13 cellular contexts compared by ENCODE assay signal in the genomic region with DNA sequence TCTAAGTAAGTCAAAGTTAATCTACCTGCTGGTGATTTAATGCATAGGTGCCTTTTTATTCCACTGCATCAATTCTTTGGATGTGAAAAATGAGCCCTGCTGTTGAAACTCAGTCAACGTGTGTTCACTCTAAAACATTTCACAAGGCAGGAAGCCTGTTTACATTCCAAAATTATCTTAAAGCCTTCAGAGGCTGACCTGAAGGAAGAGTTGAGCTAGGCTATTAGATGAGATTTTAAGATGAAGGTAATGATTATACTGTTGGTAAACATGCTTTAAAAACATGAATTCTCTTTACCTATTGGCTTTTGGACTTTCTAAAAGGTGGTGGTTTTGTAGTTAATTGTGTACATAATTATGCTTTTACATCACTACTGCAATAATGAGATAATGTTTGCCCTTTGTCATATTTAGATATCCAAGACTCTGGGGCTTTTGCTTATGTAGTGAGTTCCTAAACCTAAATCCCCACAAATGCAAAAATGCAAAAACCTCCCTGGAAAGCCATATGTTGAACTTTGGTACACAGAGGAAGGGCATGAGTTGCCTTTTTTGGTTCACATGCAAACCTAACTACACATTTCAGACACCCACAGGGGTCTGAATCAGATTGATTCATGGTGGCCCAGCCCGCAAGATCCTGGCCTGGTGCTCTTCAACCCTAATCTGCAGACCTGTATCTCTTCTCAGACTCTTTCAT.
A peak's percentile ranks its signal among the peaks of the same experiment; 100 is the strongest.
DNase-seq lines count a peak whose midpoint lies in the region; ATAC-seq and TF ChIP-seq lines count a peak whose summit lies in the region.
"Had no signal": no experiment of that assay in that cellular context is flagged by ENCODE, and none has a peak within 500 bp of the region (broad histone marks: within the 10 kb centered on the region; RNA-seq: fewer than 3 reads in every experiment).

No MANE protein-coding gene starts in this region.

- H3K14ac ChIP-seq in trophoblast cell (ENCODE audit: low read length) = peak overlapping the region; percentile 28

- peak overlapping the region; percentile 12 for H3K4me3 Mint-ChIP-seq in Caco-2 (ENCODE audit: unreplicated experiment)
- H3K4me3 Mint-ChIP-seq: CD14-positive monocyte; CD8-positive, alpha-beta memory T cell; H9 had no signal

- H3K27me3 ChIP-seq in AG04450 (ENCODE audit: control insufficient read depth, insufficient read depth, low read length) (no peaks in the 10 kb centered on the region), Caco-2 (replicated peaks; ENCODE audit: control insufficient read depth, insufficient read depth, low read length) (no peaks in the 10 kb centered on the region), trophoblast cell (ENCODE audit: insufficient read depth, low read length) (no peaks in the 10 kb centered on the region)

- H3K4me2 ChIP-seq in trophoblast cell (ENCODE audit: low read length) = no peak overlapping the region
- H3K4me2 ChIP-seq: A549 had no signal

- no peak overlapping the region for H3K23ac ChIP-seq in trophoblast cell (ENCODE audit: low read length)

- H3K4me1 ChIP-seq in Caco-2 = peaks cover 23% of the 10 kb centered on the region
- peaks cover 0 to 3% of the 10 kb centered on the region in 2 experiments for H3K4me1 ChIP-seq in trophoblast cell (ENCODE audit: control insufficient read depth in 1 of 2, insufficient read depth in 2 of 2, low read length in 2 of 2)

- CTCF ChIA-PET in AG04450 (lab: Charles Lee) (no interaction called here), Caco-2 (lab: Charles Lee) (no interaction called here)

- peaks cover 36% of the 10 kb centered on the region for H3K4me1 Mint-ChIP-seq in Caco-2 (ENCODE audit: low read depth, unreplicated experiment)
- H3K4me1 Mint-ChIP-seq: H9 had no signal

- H2AK5ac ChIP-seq in trophoblast cell (ENCODE audit: low read length) = no peak overlapping the region

- no peaks in the 10 kb centered on the region for H3K9me3 Mint-ChIP-seq in Caco-2 (ENCODE audit: unreplicated experiment)
- H3K9me3 Mint-ChIP-seq: CD14-positive monocyte; CD8-positive, alpha-beta memory T cell; H9 had no signal

- no TSS peak for BruUV-seq in Caco-2 (replicated peaks; lab: Mats Ljungman, UMichigan)

- H3K79me2 ChIP-seq in trophoblast cell (ENCODE audit: control insufficient read depth, insufficient read depth, low read length, poor library complexity) = no peaks in the 10 kb centered on the region

- H4K12ac ChIP-seq in trophoblast cell (ENCODE audit: low read depth, low read length) = peak overlapping the region; percentile 38

- H3K4ac ChIP-seq in trophoblast cell (ENCODE audit: low read depth, low read length) = no peak overlapping the region

- H3K36me3 Mint-ChIP-seq in Caco-2 (ENCODE audit: insufficient read depth, unreplicated experiment) = peaks cover 51% of the 10 kb centered on the region

- 0 out of 2 replicates have a peak, but pooled peaks cover 2% of the 10 kb centered on the region for H3K9me3 ChIP-seq in AG04450 (ENCODE audit: control insufficient read depth, insufficient read depth, low read length)
- no peaks in the 10 kb centered on the region for H3K9me3 ChIP-seq in Caco-2
- H3K9me3 ChIP-seq in trophoblast cell (ENCODE audit: insufficient read depth, low read depth, low read length) = no peaks in the 10 kb centered on the region
- H3K9me3 ChIP-seq: A549 had no signal

- no peak overlapping the region for H3K18ac ChIP-seq in trophoblast cell (ENCODE audit: low read length)

- H2BK12ac ChIP-seq in trophoblast cell (ENCODE audit: low read length) = peak overlapping the region; percentile 53

- H3K27me3 Mint-ChIP-seq in Caco-2 (ENCODE audit: insufficient read depth, unreplicated experiment) = no peaks in the 10 kb centered on the region
- H3K27me3 Mint-ChIP-seq: CD8-positive, alpha-beta memory T cell had no signal

- H3K4me3 ChIP-seq in AG04450 (ENCODE audit: low read depth, low read length) (no peak overlapping the region), Caco-2 (ENCODE audit: low read depth, low read length) (no peak overlapping the region), trophoblast cell (ENCODE audit: low read depth, low read length) (no peak overlapping the region)
- H3K4me3 ChIP-seq: A549, GM12878 had no signal

- H2BK5ac ChIP-seq in trophoblast cell (ENCODE audit: low read depth, low read length, poor library complexity) = peak overlapping the region; percentile 37

- H3K27ac ChIP-seq in AG04450 (ENCODE audit: low read depth, low read length) (peak overlapping the region; percentile 43), trophoblast cell (ENCODE audit: low read depth, low read length) (peak overlapping the region; percentile 63)
- H3K27ac ChIP-seq: A549 had no signal

- H4K8ac ChIP-seq in trophoblast cell (ENCODE audit: low read depth, low read length) = no peak overlapping the region

- peaks cover 3% of the 10 kb centered on the region for H3K79me1 ChIP-seq in trophoblast cell (ENCODE audit: low read length)

- intact Hi-C loops in Caco-2 (cut with micrococcal nuclease; ENCODE audit: unreplicated experiment) = loop anchor here (1.0 kb wide), 1 partner anchor 11 kb away; no protein-coding TSS in a partner anchor

- ATAC-seq in HG03196 (IDR thresholded peaks at IDR 0.05; ENCODE audit: unreplicated experiment) (no peak), GM19455 (IDR thresholded peaks at IDR 0.05; ENCODE audit: unreplicated experiment) (no peak)
- ATAC-seq: A549, GM12878 had no signal

- no peak overlapping the region for H2BK120ac ChIP-seq in trophoblast cell (ENCODE audit: insufficient read depth, low read length, poor library complexity)

- DNase-seq in AG04450 (ENCODE audit: low read depth, low spot score) (no peak), Caco-2 (no peak), amniotic epithelial cell (ENCODE audit: low read depth) (peak; percentile 58), trophoblast cell (peak in 1 of 2 donors; percentile 55)
- DNase-seq: CD8-positive, alpha-beta memory T cell; DMS79; GOT3; H9 had no signal

- peak overlapping the region; percentile 4 for H4K91ac ChIP-seq in trophoblast cell (ENCODE audit: low read depth, low read length)

- no CpG with 5 or more reads among the region's 2 CpGs for WGBS in trophoblast cell (ENCODE audit: extremely low coverage, insufficient coverage, insufficient read length)

- H3K9ac ChIP-seq in trophoblast cell (ENCODE audit: low read length) = no peak overlapping the region

- TF ChIP-seq CTCF in AG04450 (IDR thresholded peaks at IDR 0.05; ENCODE audit: low read depth, low read length) = no peak
- no peak for TF ChIP-seq CTCF in Caco-2 (IDR thresholded peaks at IDR 0.05; ENCODE audit: insufficient read depth in 1 of 2, low read depth in 1 of 2, low read length in 1 of 2, severe bottlenecking in 1 of 2, unreplicated experiment in 1 of 2)

- H3K27ac Mint-ChIP-seq in Caco-2 (ENCODE audit: unreplicated experiment) = peak overlapping the region; percentile 52

- H3K36me3 ChIP-seq in Caco-2 (ENCODE audit: control insufficient read depth, insufficient read depth, low read length) (peaks cover 4% of the 10 kb centered on the region), trophoblast cell (ENCODE audit: control insufficient read depth in 1 of 2, insufficient read depth in 2 of 2, low read length in 2 of 2) (peaks cover 7 to 11% of the 10 kb centered on the region in 2 experiments)

- POLR2A ChIA-PET in AG04450 (lab: Yijun Ruan, JAX) = no interaction called here
- POLR2A ChIA-PET in Caco-2 (lab: Charles Lee) = interaction anchor here (0.7 kb wide), 1 partner anchor 11 kb away, joined by 7 read pairs; no protein-coding TSS in a partner anchor

- H2AFZ ChIP-seq in trophoblast cell (ENCODE audit: insufficient read depth, low read length, poor library complexity) = no peak overlapping the region
